ENCODE assay signal across 18 cellular contexts in the genomic region with DNA sequence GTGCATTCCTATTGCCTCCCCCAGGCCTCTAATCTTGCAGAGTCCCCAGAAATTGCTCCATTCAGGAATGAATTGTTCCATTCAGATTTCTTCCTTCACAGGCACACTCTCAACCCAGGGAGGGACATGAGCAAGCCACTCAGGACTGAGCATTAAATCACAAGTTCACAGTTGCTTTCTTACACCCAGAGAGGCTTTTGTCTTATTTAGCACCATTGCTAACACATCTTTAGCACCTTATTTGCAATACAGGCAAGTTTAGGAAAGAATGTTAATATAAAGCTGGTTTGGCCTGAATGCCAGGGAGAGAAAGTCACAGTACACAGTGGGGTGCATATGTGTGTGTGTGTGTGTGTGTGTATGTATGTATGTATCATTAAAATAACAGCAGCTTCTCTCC.
DNase-seq lines count a peak whose midpoint lies in the region; ATAC-seq and TF ChIP-seq lines count a peak whose summit lies in the region.
"Had no signal": no experiment of that assay in that cellular context is flagged by ENCODE, and none has a peak within 500 bp of the region (broad histone marks: within the 10 kb centered on the region; RNA-seq: fewer than 3 reads in every experiment).

No MANE protein-coding gene starts in this region.

- no peaks in the 10 kb centered on the region for H3K9me2 ChIP-seq in GM23338 (ENCODE audit: insufficient read depth)

- H3K4me3 Mint-ChIP-seq in GM23338, result no peak overlapping the region
- no peak overlapping the region for H3K4me3 Mint-ChIP-seq in endodermal cell
- H3K4me3 Mint-ChIP-seq in nephron, result no peak overlapping the region
- H3K4me3 Mint-ChIP-seq in neural progenitor cell, result peak overlapping the region; percentile 52
- H3K4me3 Mint-ChIP-seq: CD4-positive, alpha-beta T cell; HFFc6 had no signal

- H3K4me2 ChIP-seq in GM23338 (no peak overlapping the region), neural progenitor cell (no peak overlapping the region)
- H3K4me2 ChIP-seq: A549 had no signal

- H3K4me1 Mint-ChIP-seq in GM23338, result peaks cover 44% of the 10 kb centered on the region
- H3K4me1 Mint-ChIP-seq in endodermal cell, result peaks cover 38% of the 10 kb centered on the region
- H3K4me1 Mint-ChIP-seq in nephron, result no peaks in the 10 kb centered on the region
- peaks cover 50% of the 10 kb centered on the region for H3K4me1 Mint-ChIP-seq in neural progenitor cell

- H2AFZ ChIP-seq in GM23338 (no peak overlapping the region), neural progenitor cell (replicated peaks) (no peak overlapping the region)
- H2AFZ ChIP-seq: GM23248 had no signal

- H3K9me3 Mint-ChIP-seq in GM23338 (no peaks in the 10 kb centered on the region), endodermal cell (no peaks in the 10 kb centered on the region), nephron (no peaks in the 10 kb centered on the region), neural progenitor cell (no peaks in the 10 kb centered on the region)
- H3K9me3 Mint-ChIP-seq: CD4-positive, alpha-beta T cell; HFFc6 had no signal

- no peaks in the 10 kb centered on the region for H3K27me3 ChIP-seq in GM23338 (ENCODE audit: insufficient read depth)
- H3K27me3 ChIP-seq in endodermal cell (ENCODE audit: control insufficient read depth, insufficient read depth, low read length, poor library complexity, severe bottlenecking), result no peaks in the 10 kb centered on the region
- H3K27me3 ChIP-seq in neural progenitor cell, result no peaks in the 10 kb centered on the region

- H3K36me3 Mint-ChIP-seq in GM23338 (ENCODE audit: low read depth) (no peaks in the 10 kb centered on the region), endodermal cell (ENCODE audit: low read depth) (no peaks in the 10 kb centered on the region), nephron (ENCODE audit: low read depth) (no peaks in the 10 kb centered on the region), neural progenitor cell (no peaks in the 10 kb centered on the region)

- H4K20me1 ChIP-seq in GM23338 (replicated peaks; ENCODE audit: insufficient read depth), result no peaks in the 10 kb centered on the region
- H4K20me1 ChIP-seq in neural progenitor cell (ENCODE audit: low read depth), result no peaks in the 10 kb centered on the region

- H3K4me1 ChIP-seq in GM23338 (ENCODE audit: insufficient read depth) (0 out of 2 replicates have a peak, but pooled peaks cover 6% of the 10 kb centered on the region), endodermal cell (ENCODE audit: control insufficient read depth, insufficient read depth, low read length) (peaks cover 6% of the 10 kb centered on the region), neural progenitor cell (peaks cover 5% of the 10 kb centered on the region)
- H3K4me1 ChIP-seq: A549, Caco-2 had no signal

- H3K27ac ChIP-seq in GM23338 (ENCODE audit: low read depth), result no peak overlapping the region; the same call in 1 of the 2 replicates
- H3K27ac ChIP-seq in endodermal cell (ENCODE audit: low read depth, low read length), result peak overlapping the region; percentile 34
- H3K27ac ChIP-seq in neural progenitor cell, result no peak overlapping the region
- H3K27ac ChIP-seq: 22Rv1, A549, C4-2B, GM23248 had no signal

- TF ChIP-seq CTCF in GM23338 (conservative IDR thresholded peaks at IDR 0.05; ENCODE audit: low read depth in 2 of 2) (no peak), endodermal cell (conservative IDR thresholded peaks at IDR 0.05) (no peak), nephron (IDR thresholded peaks at IDR 0.05; ENCODE audit: unreplicated experiment in 3 of 3) (no peak), neural progenitor cell (IDR thresholded peaks at IDR 0.05) (no peak)

- no peaks in the 10 kb centered on the region for H3K79me2 ChIP-seq in GM23338 (replicated peaks; ENCODE audit: insufficient read depth)
- no peaks in the 10 kb centered on the region for H3K79me2 ChIP-seq in neural progenitor cell (ENCODE audit: low read depth)

- DNase-seq in GM23338 (ENCODE audit: low spot score) (no peak), endodermal cell (peak; percentile 83), neural progenitor cell (ENCODE audit: low spot score) (peak; percentile 15), DMS79 (lab: John Stamatoyannopoulos, UW) (no peak), hippocampal formation (lab: John Stamatoyannopoulos, UW) (no peak), SW 1271 (lab: John Stamatoyannopoulos, UW) (no peak)
- DNase-seq: AML-193; Caco-2; CD4-positive, alpha-beta T cell; GDM1; GM23248; HFFc6 had no signal

- H3K9ac ChIP-seq in endodermal cell (ENCODE audit: extremely low read depth, low read length, poor library complexity, severe bottlenecking) (no peak overlapping the region), neural progenitor cell (no peak overlapping the region)
- H3K9ac ChIP-seq: GM23248 had no signal

- H3K27me3 Mint-ChIP-seq in GM23338 (ENCODE audit: insufficient read depth, low read depth, poor library complexity) (no peaks in the 10 kb centered on the region), endodermal cell (ENCODE audit: insufficient read depth) (peaks cover 13% of the 10 kb centered on the region), nephron (ENCODE audit: low read depth) (peaks cover 9% of the 10 kb centered on the region), neural progenitor cell (ENCODE audit: insufficient read depth, low read depth) (no peaks in the 10 kb centered on the region)

- no peak overlapping the region for H3K4me3 ChIP-seq in GM23338
- no peak overlapping the region for H3K4me3 ChIP-seq in endodermal cell (ENCODE audit: low read length)
- no peak overlapping the region for H3K4me3 ChIP-seq in neural progenitor cell
- H3K4me3 ChIP-seq: A549, GM23248 had no signal

- H3K27ac Mint-ChIP-seq in GM23338 (peak overlapping the region; percentile 70; the same call in 1 of the 2 replicates), endodermal cell (no peak overlapping the region), nephron (peak overlapping the region; percentile 48 to 91 (median 84)), neural progenitor cell (peak overlapping the region; percentile 64)
- H3K27ac Mint-ChIP-seq: CD4-positive, alpha-beta T cell; HFFc6 had no signal

- ATAC-seq in GM23338, result no peak
- no peak for ATAC-seq in HG03159 (IDR thresholded peaks at IDR 0.05; ENCODE audit: unreplicated experiment)
- ATAC-seq: A549, HCT116 had no signal

- no peaks in the 10 kb centered on the region for H3F3A ChIP-seq in GM23338 (replicated peaks; ENCODE audit: low read depth)
- no peaks in the 10 kb centered on the region for H3F3A ChIP-seq in neural progenitor cell (ENCODE audit: low read depth)

- H3K36me3 ChIP-seq in GM23338 (ENCODE audit: insufficient read depth), result no peaks in the 10 kb centered on the region
- H3K36me3 ChIP-seq in endodermal cell (ENCODE audit: control insufficient read depth, insufficient read depth, low read length), result no peaks in the 10 kb centered on the region
- H3K36me3 ChIP-seq in neural progenitor cell, result no peaks in the 10 kb centered on the region

- no peaks in the 10 kb centered on the region for H3K9me3 ChIP-seq in endodermal cell (ENCODE audit: control insufficient read depth, low read length)
- no peaks in the 10 kb centered on the region for H3K9me3 ChIP-seq in neural progenitor cell (ENCODE audit: low read depth)
- H3K9me3 ChIP-seq: A549, Caco-2 had no signal

TF ChIP-seq in GM23338, 12 proteins besides CTCF, POLR2A, EP300 and RAD21 (continues in another document):
- TF ChIP-seq EZH2 (IDR thresholded peaks at IDR 0.05; ENCODE audit: low read depth, unreplicated experiment), result no peak
- no peak for TF ChIP-seq EZH2phosphoT487 (IDR thresholded peaks at IDR 0.05; ENCODE audit: unreplicated experiment)
- TF ChIP-seq STAT1 (IDR thresholded peaks at IDR 0.05; ENCODE audit: unreplicated experiment), result no peak
- TF ChIP-seq NANOG (IDR thresholded peaks at IDR 0.05; ENCODE audit: borderline replicate concordance), result no peak
- TF ChIP-seq ZNF114 (CRISPR knock-in tag; IDR thresholded peaks at IDR 0.05), result no peak
- no peak for TF ChIP-seq ZNF331 (CRISPR knock-in tag; IDR thresholded peaks at IDR 0.05; ENCODE audit: low read depth)
- no peak for TF ChIP-seq JUNB (IDR thresholded peaks at IDR 0.05; ENCODE audit: unreplicated experiment)
- no peak for TF ChIP-seq CREB1 (CRISPR knock-in tag; IDR thresholded peaks at IDR 0.05; ENCODE audit: low read depth)
- TF ChIP-seq, protein P1, sequence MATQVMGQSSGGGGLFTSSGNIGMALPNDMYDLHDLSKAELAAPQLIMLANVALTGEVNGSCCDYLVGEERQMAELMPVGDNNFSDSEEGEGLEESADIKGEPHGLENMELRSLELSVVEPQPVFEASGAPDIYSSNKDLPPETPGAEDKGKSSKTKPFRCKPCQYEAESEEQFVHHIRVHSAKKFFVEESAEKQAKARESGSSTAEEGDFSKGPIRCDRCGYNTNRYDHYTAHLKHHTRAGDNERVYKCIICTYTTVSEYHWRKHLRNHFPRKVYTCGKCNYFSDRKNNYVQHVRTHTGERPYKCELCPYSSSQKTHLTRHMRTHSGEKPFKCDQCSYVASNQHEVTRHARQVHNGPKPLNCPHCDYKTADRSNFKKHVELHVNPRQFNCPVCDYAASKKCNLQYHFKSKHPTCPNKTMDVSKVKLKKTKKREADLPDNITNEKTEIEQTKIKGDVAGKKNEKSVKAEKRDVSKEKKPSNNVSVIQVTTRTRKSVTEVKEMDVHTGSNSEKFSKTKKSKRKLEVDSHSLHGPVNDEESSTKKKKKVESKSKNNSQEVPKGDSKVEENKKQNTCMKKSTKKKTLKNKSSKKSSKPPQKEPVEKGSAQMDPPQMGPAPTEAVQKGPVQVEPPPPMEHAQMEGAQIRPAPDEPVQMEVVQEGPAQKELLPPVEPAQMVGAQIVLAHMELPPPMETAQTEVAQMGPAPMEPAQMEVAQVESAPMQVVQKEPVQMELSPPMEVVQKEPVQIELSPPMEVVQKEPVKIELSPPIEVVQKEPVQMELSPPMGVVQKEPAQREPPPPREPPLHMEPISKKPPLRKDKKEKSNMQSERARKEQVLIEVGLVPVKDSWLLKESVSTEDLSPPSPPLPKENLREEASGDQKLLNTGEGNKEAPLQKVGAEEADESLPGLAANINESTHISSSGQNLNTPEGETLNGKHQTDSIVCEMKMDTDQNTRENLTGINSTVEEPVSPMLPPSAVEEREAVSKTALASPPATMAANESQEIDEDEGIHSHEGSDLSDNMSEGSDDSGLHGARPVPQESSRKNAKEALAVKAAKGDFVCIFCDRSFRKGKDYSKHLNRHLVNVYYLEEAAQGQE (IDR thresholded peaks at IDR 0.05; ENCODE audit: unreplicated experiment), result no peak
- TF ChIP-seq, protein P2, sequence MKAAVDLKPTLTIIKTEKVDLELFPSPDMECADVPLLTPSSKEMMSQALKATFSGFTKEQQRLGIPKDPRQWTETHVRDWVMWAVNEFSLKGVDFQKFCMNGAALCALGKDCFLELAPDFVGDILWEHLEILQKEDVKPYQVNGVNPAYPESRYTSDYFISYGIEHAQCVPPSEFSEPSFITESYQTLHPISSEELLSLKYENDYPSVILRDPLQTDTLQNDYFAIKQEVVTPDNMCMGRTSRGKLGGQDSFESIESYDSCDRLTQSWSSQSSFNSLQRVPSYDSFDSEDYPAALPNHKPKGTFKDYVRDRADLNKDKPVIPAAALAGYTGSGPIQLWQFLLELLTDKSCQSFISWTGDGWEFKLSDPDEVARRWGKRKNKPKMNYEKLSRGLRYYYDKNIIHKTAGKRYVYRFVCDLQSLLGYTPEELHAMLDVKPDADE (IDR thresholded peaks at IDR 0.05), result no peak
- TF ChIP-seq POLR2AphosphoS5 (IDR thresholded peaks at IDR 0.05; ENCODE audit: low read depth), result no peak

Comparison
In these comparisons a context has a peak if more than half of its experiments do, and no peak if none do; other contexts are left out.
1. DNase-seq: peak in endodermal cell (single experiment) and neural progenitor cell (single experiment); none in GM23338 (single experiment), DMS79 (single experiment), hippocampal formation (0 of 2) and SW 1271 (0 of 2).